15 cellular contexts compared by ENCODE assay signal in genomic region chr10:122636953-122637352, GRCh38.
"Had no signal": no experiment of that assay in that cellular context is flagged by ENCODE, and none has a peak within 500 bp of the region (broad histone marks: within the 10 kb centered on the region; RNA-seq: fewer than 3 reads in every experiment).

No MANE protein-coding gene starts in this region.

- DNase-seq: activated CD4-positive, alpha-beta T cell treated with anti-CD3 and anti-CD28 coated beads, Interleukin-2, amount 50 U/mL, for 4 hours; activated naive CD8-positive, alpha-beta T cell treated with anti-CD3 and anti-CD28 coated beads for 36 hours; activated T-cell treated with anti-CD3 and anti-CD28 coated beads, Interleukin-2, amount 50 U/mL, for 72 hours; amniotic stem cell; islet precursor cell; SW 1271; WERI-Rb-1 had no signal

- H3K27ac Mint-ChIP-seq: activated naive CD8-positive, alpha-beta T cell treated with anti-CD3 and anti-CD28 coated beads for 36 hours; activated T-cell treated with anti-CD3 and anti-CD28 coated beads, Interleukin-2, amount 50 U/mL, for 72 hours; memory B cell; naive thymus-derived CD8-positive, alpha-beta T cell; stimulated activated naive CD8-positive, alpha-beta T cell treated with anti-CD3 and anti-CD28 coated beads, Interleukin-15, Interleukin-2, amounts not matched to agents 100 ng/mL and 50 ng/mL, for 24 hours; type B pancreatic cell had no signal

- H3K4me1 ChIP-seq: parathyroid adenoma, SJSA1 had no signal

- H3K4me3 Mint-ChIP-seq: activated naive CD8-positive, alpha-beta T cell treated with anti-CD3 and anti-CD28 coated beads for 36 hours; activated T-cell treated with anti-CD3 and anti-CD28 coated beads, Interleukin-2, amount 50 U/mL, for 72 hours; memory B cell; naive thymus-derived CD8-positive, alpha-beta T cell; stimulated activated naive CD8-positive, alpha-beta T cell treated with anti-CD3 and anti-CD28 coated beads, Interleukin-15, Interleukin-2, amounts not matched to agents 100 ng/mL and 50 ng/mL, for 24 hours; type B pancreatic cell had no signal

- H3K4me3 ChIP-seq: SJSA1 had no signal

- H3K27me3 Mint-ChIP-seq: activated naive CD8-positive, alpha-beta T cell treated with anti-CD3 and anti-CD28 coated beads for 36 hours; memory B cell; stimulated activated naive CD8-positive, alpha-beta T cell treated with anti-CD3 and anti-CD28 coated beads, Interleukin-15, Interleukin-2, amounts not matched to agents 100 ng/mL and 50 ng/mL, for 24 hours had no signal

- H3K9me3 Mint-ChIP-seq: activated naive CD8-positive, alpha-beta T cell treated with anti-CD3 and anti-CD28 coated beads for 36 hours; activated T-cell treated with anti-CD3 and anti-CD28 coated beads, Interleukin-2, amount 50 U/mL, for 72 hours; memory B cell; naive thymus-derived CD8-positive, alpha-beta T cell; stimulated activated naive CD8-positive, alpha-beta T cell treated with anti-CD3 and anti-CD28 coated beads, Interleukin-15, Interleukin-2, amounts not matched to agents 100 ng/mL and 50 ng/mL, for 24 hours; type B pancreatic cell had no signal

- H3K4me1 Mint-ChIP-seq: activated naive CD8-positive, alpha-beta T cell treated with anti-CD3 and anti-CD28 coated beads for 36 hours; memory B cell; naive thymus-derived CD8-positive, alpha-beta T cell had no signal

- H3K27me3 ChIP-seq: neutrophil, SJSA1 had no signal

- H3K36me3 Mint-ChIP-seq: activated naive CD8-positive, alpha-beta T cell treated with anti-CD3 and anti-CD28 coated beads for 36 hours; memory B cell; naive thymus-derived CD8-positive, alpha-beta T cell; type B pancreatic cell had no signal

- H3K36me3 ChIP-seq: neutrophil, SJSA1, WERI-Rb-1 had no signal

- H3K9me3 ChIP-seq: neutrophil, SJSA1 had no signal

- ATAC-seq: activated T-cell treated with anti-CD3 and anti-CD28 coated beads, Interleukin-2, amount 50 U/mL, for 72 hours; left lobe of liver; naive thymus-derived CD8-positive, alpha-beta T cell had no signal

- H3K27ac ChIP-seq: neutrophil, parathyroid adenoma, SJSA1, WERI-Rb-1 had no signal
